29 cellular contexts compared by ENCODE assay signal in genomic region chr17:14541714-14542113, GRCh38.
"Had no signal": no experiment of that assay in that cellular context is flagged by ENCODE, and none has a peak within 500 bp of the region (broad histone marks: within the 10 kb centered on the region; RNA-seq: fewer than 3 reads in every experiment).

No MANE protein-coding gene starts in this region.

- H3K36me3 Mint-ChIP-seq: stimulated activated effector memory CD8-positive, alpha-beta T cell treated with anti-CD3 and anti-CD28 coated beads, Interleukin-12 subunit alpha, Interleukin-12 subunit beta, amount 100 ng/mL, for 72 hours; stimulated activated memory B cell treated with anti-CD40 and anti-IgM and Interleukin-4, amounts not matched to agents 10 μg/mL and 1 μg/mL and 100 μg/mL, for 72 hours; stimulated activated naive B cell treated with anti-CD40 and anti-IgM and Interleukin-4, amounts not matched to agents 10 μg/mL and 1 μg/mL and 100 μg/mL, for 72 hours; type B pancreatic cell had no signal

- H3K36me3 ChIP-seq: stomach, suprapubic skin, thoracic aorta, thyroid gland, tibial artery, tibial nerve, transverse colon, upper lobe of left lung, upper lobe of right lung, uterus, vagina had no signal

- H3K9me3 Mint-ChIP-seq: stimulated activated effector memory CD8-positive, alpha-beta T cell treated with anti-CD3 and anti-CD28 coated beads, Interleukin-12 subunit alpha, Interleukin-12 subunit beta, amount 100 ng/mL, for 72 hours; stimulated activated naive CD8-positive, alpha-beta T cell treated with anti-CD3 and anti-CD28 coated beads, Interleukin-15, amount 100 ng/mL, for 72 hours had no signal

- ATAC-seq: stimulated activated effector memory CD8-positive, alpha-beta T cell treated with anti-CD3 and anti-CD28 coated beads, Interleukin-12 subunit alpha, Interleukin-12 subunit beta, amount 100 ng/mL, for 72 hours; stimulated activated memory B cell treated with anti-CD40 and anti-IgM and Interleukin-4, amounts not matched to agents 10 μg/mL and 1 μg/mL and 100 μg/mL, for 72 hours; stimulated activated naive B cell treated with anti-CD40 and anti-IgM and Interleukin-4, amounts not matched to agents 10 μg/mL and 1 μg/mL and 100 μg/mL, for 72 hours; stimulated activated naive CD8-positive, alpha-beta T cell treated with anti-CD3 and anti-CD28 coated beads, Interleukin-15, amount 100 ng/mL, for 72 hours; stimulated activated naive CD8-positive, alpha-beta T cell treated with anti-CD3 and anti-CD28 coated beads, Interleukin-15, Interleukin-2, amounts not matched to agents 100 U/mL and 50 U/mL, for 24 hours; upper lobe of right lung had no signal

- H3K9me3 ChIP-seq: suprapubic skin, testis, thoracic aorta, thyroid gland, tibial artery, transverse colon, upper lobe of left lung, upper lobe of right lung, uterus, vagina had no signal

- DNase-seq: stimulated activated CD4-positive, alpha-beta T cell treated with anti-CD3 and anti-CD28 coated beads, Interleukin-2, amount 100 ng/mL, for 48 hours; stimulated activated CD4-positive, alpha-beta T cell treated with anti-CD3 and anti-CD28 coated beads, Interleukin-4, amount 100 ng/mL, for 1 hour; stimulated activated CD4-positive, alpha-beta T cell treated with anti-CD3 and anti-CD28 coated beads, Interleukin-4, amount 100 ng/mL, for 24 hours; stimulated activated CD4-positive, alpha-beta T cell treated with anti-CD3 and anti-CD28 coated beads, Interleukin-4, amount 100 ng/mL, for 4 hours; stimulated activated CD8-positive, alpha-beta memory T cell treated with anti-CD3 and anti-CD28 coated beads, Interleukin-4, amount 100 ng/mL, for 48 hours; stimulated activated naive B cell treated with anti-CD40 and anti-IgM and Interleukin-4, amounts not matched to agents 10 μg/mL and 1 μg/mL and 100 μg/mL, for 72 hours; stimulated activated naive CD4-positive, alpha-beta T cell; stimulated activated naive CD4-positive, alpha-beta T cell treated with Interleukin-2 at 50 U/mL for 16 hours; stimulated activated naive CD8-positive, alpha-beta T cell treated with anti-CD3 and anti-CD28 coated beads, Interleukin-15, amount 100 ng/mL, for 72 hours; stimulated activated naive CD8-positive, alpha-beta T cell treated with anti-CD3 and anti-CD28 coated beads, Interleukin-15, Interleukin-2, amounts not matched to agents 100 U/mL and 50 U/mL, for 24 hours; stomach; substantia nigra; testis; thyroid gland; tibial artery; transverse colon; trophoblast cell; upper lobe of left lung; upper lobe of right lung; uterus had no signal

- H3K4me3 ChIP-seq: stomach, suprapubic skin, testis, thoracic aorta, thyroid gland, tibial artery, tibial nerve, transverse colon, upper lobe of left lung, upper lobe of right lung, uterus, vagina had no signal

- H3K27ac Mint-ChIP-seq: stimulated activated effector memory CD8-positive, alpha-beta T cell treated with anti-CD3 and anti-CD28 coated beads, Interleukin-12 subunit alpha, Interleukin-12 subunit beta, amount 100 ng/mL, for 72 hours; stimulated activated memory B cell treated with anti-CD40 and anti-IgM and Interleukin-4, amounts not matched to agents 10 μg/mL and 1 μg/mL and 100 μg/mL, for 72 hours; stimulated activated naive B cell treated with anti-CD40 and anti-IgM and Interleukin-4, amounts not matched to agents 10 μg/mL and 1 μg/mL and 100 μg/mL, for 72 hours; stimulated activated naive CD8-positive, alpha-beta T cell treated with anti-CD3 and anti-CD28 coated beads, Interleukin-15, Interleukin-2, amounts not matched to agents 100 ng/mL and 50 ng/mL, for 24 hours; type B pancreatic cell had no signal

- H3K27me3 Mint-ChIP-seq: stimulated activated naive CD8-positive, alpha-beta T cell treated with anti-CD3 and anti-CD28 coated beads, Interleukin-15, amount 100 ng/mL, for 72 hours; type B pancreatic cell had no signal

- H3K27me3 ChIP-seq: suprapubic skin, testis, thyroid gland, tibial artery, tibial nerve, transverse colon, upper lobe of left lung, upper lobe of right lung, uterus, vagina had no signal

- H3K4me1 Mint-ChIP-seq: stimulated activated memory B cell treated with anti-CD40 and anti-IgM and Interleukin-4, amounts not matched to agents 10 μg/mL and 1 μg/mL and 100 μg/mL, for 72 hours had no signal

- FAIRE-seq: urothelium cell line had no signal

- H3K4me3 Mint-ChIP-seq: stimulated activated effector memory CD8-positive, alpha-beta T cell treated with anti-CD3 and anti-CD28 coated beads, Interleukin-12 subunit alpha, Interleukin-12 subunit beta, amount 100 ng/mL, for 72 hours; stimulated activated memory B cell treated with anti-CD40 and anti-IgM and Interleukin-4, amounts not matched to agents 10 μg/mL and 1 μg/mL and 100 μg/mL, for 72 hours; stimulated activated naive B cell treated with anti-CD40 and anti-IgM and Interleukin-4, amounts not matched to agents 10 μg/mL and 1 μg/mL and 100 μg/mL, for 72 hours; stimulated activated naive CD8-positive, alpha-beta T cell treated with anti-CD3 and anti-CD28 coated beads, Interleukin-15, amount 100 ng/mL, for 72 hours; stimulated activated naive CD8-positive, alpha-beta T cell treated with anti-CD3 and anti-CD28 coated beads, Interleukin-15, Interleukin-2, amounts not matched to agents 100 ng/mL and 50 ng/mL, for 24 hours; type B pancreatic cell had no signal

- H3K4me1 ChIP-seq: stomach, suprapubic skin, testis, thyroid gland, tibial artery, tibial nerve, transverse colon, upper lobe of left lung, upper lobe of right lung, uterus, vagina had no signal

- H3K27ac ChIP-seq: stomach, suprapubic skin, testis, thoracic aorta, thyroid gland, tibial artery, tibial nerve, transverse colon, upper lobe of left lung, upper lobe of right lung, uterus, vagina had no signal
